24 cellular contexts compared by ENCODE assay signal in the genomic region with DNA sequence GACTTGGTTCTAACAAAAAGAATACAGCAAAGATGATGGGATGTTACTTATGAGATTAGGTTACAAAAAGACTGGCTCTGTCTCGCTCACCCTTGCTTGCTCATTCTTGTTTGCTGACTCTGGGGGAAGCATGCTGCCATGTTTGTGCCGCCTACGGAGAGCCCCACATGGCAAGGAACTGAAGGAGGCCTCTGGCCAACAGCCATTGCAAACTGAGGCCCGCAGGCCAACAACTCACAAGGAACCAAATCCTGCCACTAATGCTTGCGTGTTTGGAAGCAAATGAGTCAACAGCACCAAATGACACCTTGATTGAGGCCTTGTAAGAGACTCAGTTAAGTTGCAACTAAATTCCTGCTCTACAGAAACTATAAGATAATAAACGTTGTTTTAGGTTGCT.
"Had no signal": no experiment of that assay in that cellular context is flagged by ENCODE, and none has a peak within 500 bp of the region (broad histone marks: within the 10 kb centered on the region; RNA-seq: fewer than 3 reads in every experiment).

No MANE protein-coding gene starts in this region.

- H3K27ac ChIP-seq: breast epithelium, KMS-11, Peyer's patch, SJSA1 had no signal

- H3K4me3 Mint-ChIP-seq: activated CD8-positive, alpha-beta T cell treated with anti-CD3 and anti-CD28 coated beads, Interleukin-2, amount 10 ng/mL, durations not matched to agents 7 days and 5 days; activated naive CD4-positive, alpha-beta T cell treated with anti-CD3 and anti-CD28 coated beads, Interleukin-2, amount 50 U/mL, for 24 hours; WTC11 had no signal

- H3K9ac ChIP-seq: KMS-11 had no signal

- H3K9me3 Mint-ChIP-seq: activated naive CD4-positive, alpha-beta T cell treated with anti-CD3 and anti-CD28 coated beads, Interleukin-2, amount 50 U/mL, for 24 hours; WTC11 had no signal

- DNase-seq: activated CD4-positive, alpha-beta T cell treated with anti-CD3 and anti-CD28 coated beads, Interleukin-2, amount 50 U/mL, for 4 hours; activated CD4-positive, CD25-positive, alpha-beta regulatory T cell treated with anti-CD3 and anti-CD28 coated beads, Interleukin-2, amount 50 U/mL, for 72 hours; activated CD8-positive, alpha-beta memory T cell treated with anti-CD3 and anti-CD28 coated beads, Interleukin-2, amount 50 U/mL, for 48 hours; activated naive CD4-positive, alpha-beta T cell; activated T-cell treated with anti-CD3 and anti-CD28 coated beads, Interleukin-2, amount 50 U/mL, for 1 hour; aorta; central memory CD4-positive, alpha-beta T cell; MM.1S; NCI-H1105 treated with DMSO at 0.1 percent for 48 hours; NCI-H1436 treated with DMSO at 0.1 percent for 48 hours; NCI-H187; NCI-H2081; NCI-H510A treated with DMSO at 0.1 percent for 48 hours; NCI-H69; Peyer's patch; SHP77; SW 1271 had no signal

- H3K4me1 Mint-ChIP-seq: WTC11 had no signal

- H3K36me3 Mint-ChIP-seq: activated naive CD4-positive, alpha-beta T cell treated with anti-CD3 and anti-CD28 coated beads, Interleukin-2, amount 50 U/mL, for 24 hours; WTC11 had no signal

- H3K4me1 ChIP-seq: breast epithelium, Peyer's patch, SJSA1 had no signal

- H3K4me3 ChIP-seq: breast epithelium, Peyer's patch, SJSA1 had no signal

- H3K27me3 ChIP-seq: breast epithelium, Peyer's patch, SJSA1 had no signal

- ATAC-seq: SK-N-SH treated with all-trans-retinoic acid at 6 μM for 48 hours, WTC11 had no signal

- H3K9me3 ChIP-seq: breast epithelium, Peyer's patch, SJSA1 had no signal

- H3K27ac Mint-ChIP-seq: WTC11 had no signal

- H3K27me3 Mint-ChIP-seq: activated naive CD4-positive, alpha-beta T cell treated with anti-CD3 and anti-CD28 coated beads, Interleukin-2, amount 50 U/mL, for 24 hours had no signal

- H3K36me3 ChIP-seq: breast epithelium, Peyer's patch, SJSA1 had no signal

- H3K4me2 ChIP-seq: KMS-11 had no signal
